1 cellular context compared by ENCODE assay signal in the genomic region with DNA sequence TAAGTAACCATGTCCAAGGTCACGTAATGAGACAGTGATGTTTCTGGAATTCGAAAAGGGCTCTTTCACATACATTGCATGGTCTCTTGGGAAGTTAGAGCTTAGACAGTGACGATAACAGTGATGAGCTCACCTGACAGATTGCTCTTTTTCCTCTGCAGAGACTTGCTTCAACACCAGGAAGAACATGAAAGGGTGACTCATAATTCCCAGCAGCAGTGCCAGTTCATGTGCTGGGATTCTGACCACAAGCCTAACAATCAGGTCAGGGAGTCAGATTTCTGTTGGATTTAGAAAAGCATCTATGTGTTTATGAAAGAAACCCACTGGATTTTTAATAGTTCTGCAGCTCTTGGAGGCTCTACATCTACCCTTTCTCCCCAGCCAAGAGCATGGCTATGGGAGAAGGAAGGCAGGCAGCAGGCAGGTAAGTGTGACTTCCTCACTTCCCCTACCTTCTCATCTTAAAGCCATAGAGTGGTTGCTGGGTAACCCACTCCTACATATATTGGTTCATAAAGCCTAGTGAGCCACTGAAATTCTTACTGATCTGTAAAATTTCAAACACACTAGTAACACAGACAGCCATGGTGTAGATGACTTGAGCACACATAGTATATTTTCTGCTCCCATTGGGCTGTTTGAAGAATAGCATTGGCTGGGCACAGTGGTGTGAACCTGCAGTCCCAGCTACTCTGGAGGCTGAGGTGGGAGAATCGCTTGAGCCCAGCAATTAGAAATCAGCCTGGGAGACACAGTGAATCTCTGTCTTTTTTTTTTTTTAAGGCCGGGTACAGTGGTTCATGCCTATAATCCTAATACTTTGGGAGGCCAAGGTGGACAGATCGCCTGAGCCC.
TF ChIP-seq lines count a peak whose summit lies in the region.

No MANE protein-coding gene starts in this region.

TF ChIP-seq in HEK293, 187 proteins besides CTCF, POLR2A, EP300 and RAD21 (continued from another document):
- no peak for TF ChIP-seq ZNF610 (tag by site-specific recombination; IDR thresholded peaks at IDR 0.05; ENCODE audit: borderline replicate concordance)
TF ChIP-seq in HEK293: peak in this region for 29.
